ENCODE assay signal across 20 cellular contexts in the genomic region with DNA sequence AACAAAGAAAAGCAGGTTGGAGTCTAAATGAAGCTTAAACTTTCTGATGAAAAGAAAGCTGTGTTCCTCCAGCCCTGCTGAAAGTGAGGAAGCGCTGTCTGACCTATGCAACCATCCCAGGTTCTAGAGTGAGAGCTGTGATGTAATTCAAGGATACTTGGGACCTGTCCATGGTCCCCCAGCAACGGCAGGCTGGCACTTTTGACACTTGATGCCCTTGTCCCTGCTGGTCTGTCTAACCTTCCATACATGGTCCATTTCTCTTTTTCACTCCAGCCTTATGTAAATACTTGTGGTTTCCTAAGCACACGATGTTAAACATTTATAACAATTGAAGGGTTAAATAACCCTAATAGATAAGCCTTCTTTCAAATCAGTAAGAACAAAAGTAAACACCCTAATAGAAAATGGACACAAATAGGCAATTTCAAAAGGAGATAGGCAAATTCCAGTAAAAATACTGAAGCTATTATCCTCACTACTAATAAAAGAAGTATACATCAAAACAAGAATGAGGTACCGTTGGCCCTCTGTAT. TPM values are rescaled to one million over a fixed set of nuclear protein-coding genes. Genes with fewer than 3 reads are reported as not detected.
DNase-seq lines count a peak whose midpoint lies in the region; ATAC-seq and TF ChIP-seq lines count a peak whose summit lies in the region.
"Had no signal": no experiment of that assay in that cellular context is flagged by ENCODE, and none has a peak within 500 bp of the region (broad histone marks: within the 10 kb centered on the region; RNA-seq: fewer than 3 reads in every experiment).

No MANE protein-coding gene starts in this region.

- H3K4me3 Mint-ChIP-seq in CD8-positive, alpha-beta T cell: no peak overlapping the region
- H3K4me3 Mint-ChIP-seq: activated CD4-positive, alpha-beta T cell treated with anti-CD3 and anti-CD28 coated beads, Interleukin-2, amount 10 ng/mL, durations not matched to agents 24 days and 14 days; activated T-helper 17 cell treated with anti-CD3 and anti-CD28 coated beads, Interleukin-2, amount 50 U/mL, for 72 hours; brain; endodermal cell; natural killer cell; stimulated activated memory B cell treated with anti-CD40 and anti-IgM and Interleukin-4, amounts not matched to agents 10 μg/mL and 1 μg/mL and 100 μg/mL, for 72 hours had no signal

- H3K9me3 ChIP-seq in CD8-positive, alpha-beta T cell (ENCODE audit: low read length): no peaks in the 10 kb centered on the region
- H3K9me3 ChIP-seq: ovary, testis had no signal

- no peak overlapping the region for H3K4me3 ChIP-seq in CD8-positive, alpha-beta T cell (ENCODE audit: low read depth, low read length)
- H3K4me3 ChIP-seq: ovary, testis had no signal

- no peaks in the 10 kb centered on the region for H3K4me1 ChIP-seq in CD8-positive, alpha-beta T cell (ENCODE audit: insufficient read depth, low read length)
- H3K4me1 ChIP-seq: testis had no signal

- no peaks in the 10 kb centered on the region for H3K4me1 Mint-ChIP-seq in CD8-positive, alpha-beta T cell (ENCODE audit: low read depth)
- H3K4me1 Mint-ChIP-seq: activated CD4-positive, alpha-beta T cell treated with anti-CD3 and anti-CD28 coated beads, Interleukin-2, amount 10 ng/mL, durations not matched to agents 24 days and 14 days; activated T-helper 17 cell treated with anti-CD3 and anti-CD28 coated beads, Interleukin-2, amount 50 U/mL, for 72 hours; brain; endodermal cell; natural killer cell had no signal

- POLR2A ChIA-PET in CD8-positive, alpha-beta T cell (lab: Charles Lee): no interaction called here

- H3K27me3 ChIP-seq in CD8-positive, alpha-beta T cell (ENCODE audit: insufficient read depth, low read length): no peaks in the 10 kb centered on the region
- H3K27me3 ChIP-seq: ovary, testis had no signal

- TF ChIP-seq CTCF in CD8-positive, alpha-beta T cell (IDR thresholded peaks at IDR 0.05): no peak

- no peak overlapping the region for H3K27ac Mint-ChIP-seq in CD8-positive, alpha-beta T cell
- H3K27ac Mint-ChIP-seq: activated CD4-positive, alpha-beta T cell treated with anti-CD3 and anti-CD28 coated beads, Interleukin-2, amount 10 ng/mL, durations not matched to agents 24 days and 14 days; activated T-helper 17 cell treated with anti-CD3 and anti-CD28 coated beads, Interleukin-2, amount 50 U/mL, for 72 hours; brain; endodermal cell; natural killer cell; stimulated activated memory B cell treated with anti-CD40 and anti-IgM and Interleukin-4, amounts not matched to agents 10 μg/mL and 1 μg/mL and 100 μg/mL, for 72 hours had no signal

- CTCF ChIA-PET in CD8-positive, alpha-beta T cell (lab: Charles Lee): no interaction called here

- intact Hi-C loops in CD8-positive, alpha-beta T cell (cut with DNase I, micrococcal nuclease): no loop called here

- peak; percentile 39 for ATAC-seq in left lobe of liver
- ATAC-seq in CD8-positive, alpha-beta T cell: no peak
- ATAC-seq: activated T-helper 17 cell treated with anti-CD3 and anti-CD28 coated beads, Interleukin-2, amount 50 U/mL, for 72 hours; natural killer cell; stimulated activated memory B cell treated with anti-CD40 and anti-IgM and Interleukin-4, amounts not matched to agents 10 μg/mL and 1 μg/mL and 100 μg/mL, for 72 hours had no signal

- no peaks in the 10 kb centered on the region for H3K36me3 Mint-ChIP-seq in CD8-positive, alpha-beta T cell
- H3K36me3 Mint-ChIP-seq: natural killer cell; stimulated activated memory B cell treated with anti-CD40 and anti-IgM and Interleukin-4, amounts not matched to agents 10 μg/mL and 1 μg/mL and 100 μg/mL, for 72 hours had no signal

- H3K27me3 Mint-ChIP-seq in CD8-positive, alpha-beta T cell (ENCODE audit: low read depth): peaks cover 6% of the 10 kb centered on the region
- H3K27me3 Mint-ChIP-seq: activated T-helper 17 cell treated with anti-CD3 and anti-CD28 coated beads, Interleukin-2, amount 50 U/mL, for 72 hours; brain had no signal

- H3K27ac ChIP-seq in CD8-positive, alpha-beta T cell (ENCODE audit: low read depth, low read length): no peak overlapping the region
- H3K27ac ChIP-seq: ovary, testis had no signal

- H3K9me3 Mint-ChIP-seq in CD8-positive, alpha-beta T cell: no peaks in the 10 kb centered on the region
- H3K9me3 Mint-ChIP-seq: activated CD4-positive, alpha-beta T cell treated with anti-CD3 and anti-CD28 coated beads, Interleukin-2, amount 10 ng/mL, durations not matched to agents 24 days and 14 days; activated T-helper 17 cell treated with anti-CD3 and anti-CD28 coated beads, Interleukin-2, amount 50 U/mL, for 72 hours; endodermal cell; natural killer cell had no signal

- DNase-seq in DMS153 treated with DMSO at 0.1 percent for 48 hours (lab: John Stamatoyannopoulos, UW; ENCODE audit: unreplicated experiment): peak; percentile 72
- DNase-seq in NCI-H1092 treated with DMSO at 0.1 percent for 48 hours (lab: John Stamatoyannopoulos, UW): peak; percentile 78
- DNase-seq in NCI-H748 treated with DMSO at 0.1 percent for 48 hours (lab: John Stamatoyannopoulos, UW): peak; percentile 94
- no peak for DNase-seq in left lobe of liver (ENCODE audit: low spot score)
- DNase-seq in NCI-H1694 treated with DMSO at 0.1 percent for 48 hours (lab: John Stamatoyannopoulos, UW): no peak
- DNase-seq in activated CD4-positive, alpha-beta T cell treated with anti-CD3 and anti-CD28 coated beads, Interleukin-2, amount 50 U/mL, for 48 hours: no peak
- no peak for DNase-seq in putamen (ENCODE audit: low spot score)
- no peak for DNase-seq in CD8-positive, alpha-beta T cell
- DNase-seq: ACHN; activated CD4-positive, alpha-beta T cell treated with anti-CD3 and anti-CD28 coated beads, Interleukin-2, amount 10 ng/mL, durations not matched to agents 24 days and 14 days; DMS 273 treated with DMSO at 0.1 percent for 48 hours; endodermal cell; GOT3; natural killer cell; NCI-H1105 treated with DMSO at 0.1 percent for 48 hours; ovary; testis had no signal

- H3K36me3 ChIP-seq in CD8-positive, alpha-beta T cell (ENCODE audit: insufficient read depth, low read length): no peaks in the 10 kb centered on the region
- H3K36me3 ChIP-seq: ovary had no signal

RNA-seq across cellular contexts. Expression of gene KDM4A, which starts 17.7 kb away (rescaled TPM):
- 21.9 TPM for total RNA-seq in left lobe of liver
- total RNA-seq in CD8-positive, alpha-beta T cell: 10 to 100 TPM; 20.0 to 22.5 TPM

Comparison
In these comparisons a context has a peak if more than half of its experiments do, and no peak if none do; other contexts are left out.
1. DNase-seq: peak in DMS153 treated with DMSO at 0.1 percent for 48 hours (single experiment), NCI-H1092 treated with DMSO at 0.1 percent for 48 hours (single experiment) and NCI-H748 treated with DMSO at 0.1 percent for 48 hours (single experiment); none in left lobe of liver (single experiment), NCI-H1694 treated with DMSO at 0.1 percent for 48 hours (single experiment), activated CD4-positive, alpha-beta T cell treated with anti-CD3 and anti-CD28 coated beads, Interleukin-2, amount 50 U/mL, for 48 hours (0 of 2), putamen (single experiment) and CD8-positive, alpha-beta T cell (0 of 7).